Comparison of ENCODE assay signal across 10 cellular contexts in genomic region chr9:101635020-101635419, GRCh38. TPM values are rescaled to one million over a fixed set of nuclear protein-coding genes. Genes with fewer than 3 reads are reported as not detected.
"Had no signal": no experiment of that assay in that cellular context is flagged by ENCODE, and none has a peak within 500 bp of the region (broad histone marks: within the 10 kb centered on the region; RNA-seq: fewer than 3 reads in every experiment).

No MANE protein-coding gene starts in this region.

- H3K36me3 ChIP-seq: HAP-1 had no signal

- H3K27ac Mint-ChIP-seq: GM23338, HFFc6, IgD-negative memory B cell had no signal

- H3K4me3 ChIP-seq: GM23338, HAP-1 had no signal

- H3K36me3 Mint-ChIP-seq: IgD-negative memory B cell had no signal

- H3K9me3 ChIP-seq: HAP-1 had no signal

- H3K4me1 ChIP-seq: HAP-1 had no signal

- H2AFZ ChIP-seq: GM23338 had no signal

- ATAC-seq: GM23338, HepG2 had no signal

- H3K9me3 Mint-ChIP-seq: GM23338, HFFc6, IgD-negative memory B cell had no signal

- DNase-seq: HFFc6, KG1 had no signal

- H3K4me2 ChIP-seq: GM23338 had no signal

- H3K27ac ChIP-seq: HL-60 had no signal

- FAIRE-seq: H1, HepG2 had no signal

- H3K4me3 Mint-ChIP-seq: GM23338, HFFc6, IgD-negative memory B cell had no signal

- H3K4me1 Mint-ChIP-seq: GM23338 had no signal

RNA-seq across cellular contexts. Expression of gene PPP3R2, which starts 40.3 kb away (rescaled TPM):
- total RNA-seq: GM23338, H1, H7, HepG2, HFFc6, HT1080 had no signal
- polyA plus RNA-seq: GM23338, H1, HepG2, IgD-negative memory B cell had no signal
